In the genomic region with DNA sequence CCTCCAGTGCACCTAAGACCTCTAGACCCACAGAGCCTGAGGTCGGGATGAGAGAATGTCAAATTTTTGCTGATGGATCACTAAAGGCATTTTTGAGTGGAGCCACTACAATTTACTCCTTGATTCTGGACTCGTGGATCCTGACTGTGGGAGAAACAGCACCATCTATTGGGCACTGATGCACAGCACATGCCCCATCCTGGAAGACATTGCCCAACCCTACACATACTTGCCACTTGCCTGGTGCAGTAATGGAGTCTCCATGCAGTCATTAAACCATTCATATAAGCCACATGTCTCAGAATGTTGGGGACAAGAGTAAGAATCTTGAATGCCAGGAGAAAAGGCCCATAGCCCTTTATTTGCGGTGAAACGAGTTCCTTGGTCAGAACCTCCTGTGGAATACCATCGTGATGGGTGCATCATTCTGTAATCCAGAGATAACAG, we compare ENCODE assay signal across 8 cellular contexts.
DNase-seq lines count a peak whose midpoint lies in the region; ATAC-seq and TF ChIP-seq lines count a peak whose summit lies in the region.

No MANE protein-coding gene starts in this region.

- no peaks in the 10 kb centered on the region for H3K4me1 ChIP-seq in osteoblast (ENCODE audit: insufficient read depth, low read length)

- peak; percentile 91 for TF ChIP-seq CTCF in foreskin fibroblast (IDR thresholded peaks at IDR 0.05; ENCODE audit: low read depth, low read length)
- TF ChIP-seq CTCF in osteoblast (IDR thresholded peaks at IDR 0.05; ENCODE audit: extremely low read depth, low read depth, low read length), result peak; percentile 85

- no peaks in the 10 kb centered on the region for H4K20me1 ChIP-seq in osteoblast (ENCODE audit: insufficient read depth, low read length)

- H3K4me3 Mint-ChIP-seq in activated CD8-positive, alpha-beta memory T cell treated with anti-CD3 and anti-CD28 coated beads, Interleukin-2, amount 10 ng/mL, durations not matched to agents 7 days and 5 days, result no peak overlapping the region

- CTCF ChIA-PET in activated CD8-positive, alpha-beta memory T cell treated with anti-CD3 and anti-CD28 coated beads, Interleukin-2, amount 10 ng/mL, durations not matched to agents 7 days and 5 days (lab: Charles Lee), result interaction anchor here (0.9 to 2.1 kb wide), 6 partner anchors 22 to 161 kb away, joined by 3 to 6 read pairs (median 4); no protein-coding TSS in a partner anchor

- H3K9me3 Mint-ChIP-seq in activated CD8-positive, alpha-beta memory T cell treated with anti-CD3 and anti-CD28 coated beads, Interleukin-2, amount 10 ng/mL, durations not matched to agents 7 days and 5 days (ENCODE audit: low read depth), result no peaks in the 10 kb centered on the region

- ATAC-seq in activated CD8-positive, alpha-beta memory T cell treated with anti-CD3 and anti-CD28 coated beads, Interleukin-2, amount 10 ng/mL, durations not matched to agents 7 days and 5 days, result peak; percentile 71
- no peak for ATAC-seq in HG03108 (IDR thresholded peaks at IDR 0.05; ENCODE audit: unreplicated experiment)
- ATAC-seq in HG02678 (IDR thresholded peaks at IDR 0.05; ENCODE audit: unreplicated experiment), result no peak

- peak; percentile 8 to 27 for DNase-seq in activated CD4-positive, alpha-beta T cell treated with anti-CD3 and anti-CD28 coated beads for 24 hours (ENCODE audit: low read depth in 2 of 2)
- no peak for DNase-seq in activated CD4-positive, alpha-beta T cell treated with anti-CD3 and anti-CD28 coated beads, Interleukin-2, amount 50 U/mL, for 4 hours
- DNase-seq in MG63 (peak; percentile 14), foreskin fibroblast (peak; percentile 45 to 78), osteoblast (ENCODE audit: insufficient read length, low spot score, missing footprints) (peak; percentile 80)
- DNase-seq in activated CD8-positive, alpha-beta memory T cell treated with anti-CD3 and anti-CD28 coated beads, Interleukin-2, amount 10 ng/mL, durations not matched to agents 7 days and 5 days, result peak; percentile 64

- no peaks in the 10 kb centered on the region for H3K9me3 ChIP-seq in MG63
- H3K9me3 ChIP-seq in osteoblast (ENCODE audit: low read depth, low read length), result no peaks in the 10 kb centered on the region

- H3K27ac ChIP-seq in osteoblast (ENCODE audit: low read depth, low read length), result no peak overlapping the region

- H3K79me2 ChIP-seq in osteoblast (ENCODE audit: insufficient read depth, low read length), result no peaks in the 10 kb centered on the region

- no peak overlapping the region for H2AFZ ChIP-seq in osteoblast (ENCODE audit: low read length)

- H3K27ac Mint-ChIP-seq in activated CD8-positive, alpha-beta memory T cell treated with anti-CD3 and anti-CD28 coated beads, Interleukin-2, amount 10 ng/mL, durations not matched to agents 7 days and 5 days, result no peak overlapping the region

- H3K27me3 Mint-ChIP-seq in activated CD8-positive, alpha-beta memory T cell treated with anti-CD3 and anti-CD28 coated beads, Interleukin-2, amount 10 ng/mL, durations not matched to agents 7 days and 5 days, result peaks cover 11% of the 10 kb centered on the region

- H3K36me3 ChIP-seq in MG63 (no peaks in the 10 kb centered on the region), osteoblast (ENCODE audit: insufficient read depth, low read length) (no peaks in the 10 kb centered on the region)

- H3K4me1 Mint-ChIP-seq in activated CD8-positive, alpha-beta memory T cell treated with anti-CD3 and anti-CD28 coated beads, Interleukin-2, amount 10 ng/mL, durations not matched to agents 7 days and 5 days, result peaks cover 11% of the 10 kb centered on the region

- H3K27me3 ChIP-seq in MG63, result no peaks in the 10 kb centered on the region
- H3K27me3 ChIP-seq in osteoblast (ENCODE audit: insufficient read depth, low read length), result peaks cover 6% of the 10 kb centered on the region

- H3K4me2 ChIP-seq in osteoblast (ENCODE audit: insufficient read depth, low read length), result no peak overlapping the region

- no peak overlapping the region for H3K4me3 ChIP-seq in MG63
- H3K4me3 ChIP-seq in foreskin fibroblast (ENCODE audit: low read depth in 1 of 2, low read length in 2 of 2), result no peak overlapping the region
- H3K4me3 ChIP-seq in osteoblast (ENCODE audit: insufficient read depth, low read length), result no peak overlapping the region

- no peaks in the 10 kb centered on the region for H3K36me3 Mint-ChIP-seq in activated CD8-positive, alpha-beta memory T cell treated with anti-CD3 and anti-CD28 coated beads, Interleukin-2, amount 10 ng/mL, durations not matched to agents 7 days and 5 days

Comparison
In these comparisons a context has a peak if more than half of its experiments do, and no peak if none do; other contexts are left out.
1. DNase-seq: peak in activated CD4-positive, alpha-beta T cell treated with anti-CD3 and anti-CD28 coated beads for 24 hours (2 of 2), MG63 (single experiment), activated CD8-positive, alpha-beta memory T cell treated with anti-CD3 and anti-CD28 coated beads, Interleukin-2, amount 10 ng/mL, durations not matched to agents 7 days and 5 days (single experiment), foreskin fibroblast (2 of 2) and osteoblast (single experiment); none in activated CD4-positive, alpha-beta T cell treated with anti-CD3 and anti-CD28 coated beads, Interleukin-2, amount 50 U/mL, for 4 hours (0 of 2).